In the genomic region with DNA sequence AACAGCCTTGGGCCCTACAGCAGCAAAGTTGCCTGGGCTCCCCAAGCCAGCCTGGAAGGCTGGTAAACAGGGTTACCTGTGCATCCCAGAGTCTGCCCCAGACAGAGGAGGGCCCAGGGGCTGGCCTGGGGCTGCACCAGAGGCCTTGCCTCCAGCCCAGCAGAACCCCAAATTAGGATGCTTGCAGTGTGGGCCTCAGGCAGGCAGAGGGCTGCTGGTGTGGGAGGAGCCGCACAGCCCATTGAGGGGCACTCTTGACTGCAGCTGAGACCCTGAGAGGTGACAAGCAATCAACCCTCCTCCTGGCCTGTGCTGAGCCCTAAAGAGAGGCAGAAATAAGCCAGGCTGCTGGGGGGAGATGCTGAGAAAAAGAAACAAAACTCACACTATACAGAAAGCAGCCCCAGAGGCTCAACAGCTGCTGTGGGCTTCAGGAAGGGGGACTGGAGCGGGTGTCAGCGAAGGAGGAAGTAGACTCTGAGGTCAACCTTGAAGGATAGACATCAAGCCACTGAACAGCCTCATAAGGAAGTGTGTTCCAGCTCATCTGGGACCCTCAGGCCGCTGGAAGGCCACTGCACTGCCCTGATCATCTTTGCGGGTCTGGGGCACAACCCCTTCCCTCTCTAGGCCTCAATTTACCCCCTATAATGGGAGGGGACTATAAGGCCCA, we compare ENCODE assay signal across 1 cellular context.
TF ChIP-seq lines count a peak whose summit lies in the region.

No MANE protein-coding gene starts in this region.

TF ChIP-seq in HCT116, 20 proteins besides CTCF, POLR2A, EP300 and RAD21:
- TF ChIP-seq POLR2AphosphoS5 (IDR thresholded peaks at IDR 0.05; ENCODE audit: low read depth, low read length) (0 out of 2 replicates have a peak, but pooled peaks have one; percentile 9), ELF1 (IDR thresholded peaks at IDR 0.05; ENCODE audit: borderline replicate concordance, low read depth) (no peak)
TF ChIP-seq in HCT116: peak in this region for 1.
